ENCODE assay signal across 9 cellular contexts in the genomic region with DNA sequence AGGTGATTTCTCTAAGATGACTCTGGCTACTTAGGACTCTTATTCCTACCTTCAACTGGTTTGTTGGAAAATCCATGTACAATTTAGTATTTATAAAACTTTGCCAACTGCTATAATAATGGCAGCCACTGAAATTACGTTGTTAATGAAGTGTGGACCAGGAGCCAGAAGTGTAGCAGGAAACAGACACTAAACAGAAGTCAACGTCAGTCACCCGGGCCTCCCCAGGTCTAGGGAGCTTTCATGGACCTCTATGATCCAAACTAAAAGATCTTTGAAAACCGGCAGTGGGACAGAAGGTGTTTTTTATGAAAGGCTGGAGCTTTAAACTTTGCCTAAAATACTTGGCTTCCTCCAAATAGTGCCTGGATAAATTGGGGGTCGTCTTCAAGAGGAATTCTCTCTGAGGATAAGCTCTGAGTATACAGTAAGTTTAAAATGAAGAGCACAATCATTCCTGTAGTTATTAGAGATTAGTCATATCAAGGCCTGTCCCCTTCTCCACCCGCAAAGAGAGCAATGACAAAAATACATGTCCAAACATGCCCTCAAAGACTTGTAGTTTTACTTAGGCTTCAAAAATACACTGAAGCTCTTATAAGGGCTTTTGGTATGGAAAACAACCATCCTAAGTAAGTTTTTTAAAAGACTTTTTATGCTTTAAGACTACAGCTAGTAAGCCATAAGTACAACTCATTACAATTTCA. TPM values are rescaled to one million over a fixed set of nuclear protein-coding genes. Genes with fewer than 3 reads are reported as not detected.
DNase-seq lines count a peak whose midpoint lies in the region; ATAC-seq, FAIRE-seq and TF ChIP-seq lines count a peak whose summit lies in the region.
"Had no signal": no experiment of that assay in that cellular context is flagged by ENCODE, and none has a peak within 500 bp of the region (broad histone marks: within the 10 kb centered on the region; RNA-seq: fewer than 3 reads in every experiment).

No MANE protein-coding gene starts in this region.

- FAIRE-seq in GM12892 (lab: Jason Lieb, UNC), result peak; percentile 36
- FAIRE-seq: colon had no signal

- H3K27ac Mint-ChIP-seq in activated T-helper 2 cell treated with anti-CD3 and anti-CD28 coated beads, Interferon-gamma antibody, Interleukin-2, Interleukin-4, amounts not matched to agents 10 μg/mL and 5 μg/mL and 100 μg/mL, durations not matched to agents 14 hours and 24 hours and 36 hours, result peak overlapping the region; percentile 70
- H3K27ac Mint-ChIP-seq in nephron, result peak overlapping the region in 2 of 3 experiments; percentile 12 to 19

- TF ChIP-seq CTCF in nephron (IDR thresholded peaks at IDR 0.05; ENCODE audit: unreplicated experiment in 3 of 3), result no peak

- H3K9me3 Mint-ChIP-seq in activated T-helper 2 cell treated with anti-CD3 and anti-CD28 coated beads, Interferon-gamma antibody, Interleukin-2, Interleukin-4, amounts not matched to agents 10 μg/mL and 5 μg/mL and 100 μg/mL, durations not matched to agents 14 hours and 24 hours and 36 hours, result no peaks in the 10 kb centered on the region
- no peaks in the 10 kb centered on the region for H3K9me3 Mint-ChIP-seq in nephron

- ATAC-seq in HG02610 (IDR thresholded peaks at IDR 0.05; ENCODE audit: unreplicated experiment), result peak; percentile 81
- no peak for ATAC-seq in GM21529 (IDR thresholded peaks at IDR 0.05; ENCODE audit: unreplicated experiment)

- no peaks in the 10 kb centered on the region for H3K27me3 Mint-ChIP-seq in activated T-helper 2 cell treated with anti-CD3 and anti-CD28 coated beads, Interferon-gamma antibody, Interleukin-2, Interleukin-4, amounts not matched to agents 10 μg/mL and 5 μg/mL and 100 μg/mL, durations not matched to agents 14 hours and 24 hours and 36 hours (ENCODE audit: low read depth)
- no peaks in the 10 kb centered on the region for H3K27me3 Mint-ChIP-seq in nephron (ENCODE audit: low read depth)

- DNase-seq in GM12892 (ENCODE audit: insufficient read length) (peak; percentile 27), SHP77 (lab: John Stamatoyannopoulos, UW) (no peak), NCI-H2196 (lab: John Stamatoyannopoulos, UW; ENCODE audit: unreplicated experiment) (no peak)
- DNase-seq in activated T-helper 2 cell treated with anti-CD3 and anti-CD28 coated beads, Interferon-gamma antibody, Interleukin-2, Interleukin-4, amounts not matched to agents 10 μg/mL and 5 μg/mL and 100 μg/mL, durations not matched to agents 14 hours and 24 hours and 36 hours (ENCODE audit: low spot score), result no peak
- DNase-seq in effector CD8-positive, alpha-beta T cell (lab: John Stamatoyannopoulos, UW), result no peak

- no peak overlapping the region for H3K4me3 Mint-ChIP-seq in activated T-helper 2 cell treated with anti-CD3 and anti-CD28 coated beads, Interferon-gamma antibody, Interleukin-2, Interleukin-4, amounts not matched to agents 10 μg/mL and 5 μg/mL and 100 μg/mL, durations not matched to agents 14 hours and 24 hours and 36 hours (ENCODE audit: low read depth)
- no peak overlapping the region for H3K4me3 Mint-ChIP-seq in nephron

- peaks cover 62% of the 10 kb centered on the region for H3K36me3 Mint-ChIP-seq in activated T-helper 2 cell treated with anti-CD3 and anti-CD28 coated beads, Interferon-gamma antibody, Interleukin-2, Interleukin-4, amounts not matched to agents 10 μg/mL and 5 μg/mL and 100 μg/mL, durations not matched to agents 14 hours and 24 hours and 36 hours (ENCODE audit: low read depth)
- peaks cover 33% of the 10 kb centered on the region for H3K36me3 Mint-ChIP-seq in nephron (ENCODE audit: low read depth)

- TF ChIP-seq POLR2A in GM12892 (IDR thresholded peaks at IDR 0.05; ENCODE audit: low read depth, low read length), result no peak

- intact Hi-C loops in activated T-helper 2 cell treated with anti-CD3 and anti-CD28 coated beads, Interferon-gamma antibody, Interleukin-2, Interleukin-4, amounts not matched to agents 10 μg/mL and 5 μg/mL and 100 μg/mL, durations not matched to agents 14 hours and 24 hours and 36 hours (cut with micrococcal nuclease), result no loop called here

- H3K4me1 Mint-ChIP-seq in activated T-helper 2 cell treated with anti-CD3 and anti-CD28 coated beads, Interferon-gamma antibody, Interleukin-2, Interleukin-4, amounts not matched to agents 10 μg/mL and 5 μg/mL and 100 μg/mL, durations not matched to agents 14 hours and 24 hours and 36 hours (ENCODE audit: low read depth), result peaks cover 47% of the 10 kb centered on the region
- peaks cover 38% of the 10 kb centered on the region for H3K4me1 Mint-ChIP-seq in nephron

RNA-seq across cellular contexts. Expression of a gene that starts 34.6 kb away (rescaled TPM):
- polyA plus RNA-seq in GM12892 (2012; ENCODE audit: missing spikeins), result 2.5 TPM
- total RNA-seq in activated T-helper 2 cell treated with anti-CD3 and anti-CD28 coated beads, Interferon-gamma antibody, Interleukin-2, Interleukin-4, amounts not matched to agents 10 μg/mL and 5 μg/mL and 100 μg/mL, durations not matched to agents 14 hours and 24 hours and 36 hours, result 17.4 and 19.2 TPM in 2 replicates

RNA-seq across cellular contexts. Expression of a gene that starts 35.0 kb away (rescaled TPM):
- 31.9 TPM for polyA plus RNA-seq in GM12892 (2012; ENCODE audit: missing spikeins)
- 30.5 and 34.7 TPM in 2 replicates for total RNA-seq in activated T-helper 2 cell treated with anti-CD3 and anti-CD28 coated beads, Interferon-gamma antibody, Interleukin-2, Interleukin-4, amounts not matched to agents 10 μg/mL and 5 μg/mL and 100 μg/mL, durations not matched to agents 14 hours and 24 hours and 36 hours

RNA-seq across cellular contexts. Expression of a gene that starts 59.2 kb away (rescaled TPM):
- 10.8 TPM for polyA plus RNA-seq in GM12892 (2012; ENCODE audit: missing spikeins)
- total RNA-seq in activated T-helper 2 cell treated with anti-CD3 and anti-CD28 coated beads, Interferon-gamma antibody, Interleukin-2, Interleukin-4, amounts not matched to agents 10 μg/mL and 5 μg/mL and 100 μg/mL, durations not matched to agents 14 hours and 24 hours and 36 hours, result 11.4 and 11.8 TPM in 2 replicates

RNA-seq across cellular contexts. Expression of a gene that starts 59.3 kb away (rescaled TPM):
- 20.4 TPM for polyA plus RNA-seq in GM12892 (2012; ENCODE audit: missing spikeins)
- 13.2 and 14.4 TPM in 2 replicates for total RNA-seq in activated T-helper 2 cell treated with anti-CD3 and anti-CD28 coated beads, Interferon-gamma antibody, Interleukin-2, Interleukin-4, amounts not matched to agents 10 μg/mL and 5 μg/mL and 100 μg/mL, durations not matched to agents 14 hours and 24 hours and 36 hours
